ENCODE assay signal across 1 cellular context in genomic region chr14:93309430-93309966, GRCh38.
TF ChIP-seq lines count a peak whose summit lies in the region.

No MANE protein-coding gene starts in this region.

TF ChIP-seq in WTC11, 78 proteins besides CTCF, POLR2A, EP300 and RAD21 (continued from another document):
- TF ChIP-seq ZNF532 (CRISPR knock-in tag; IDR thresholded peaks at IDR 0.05; ENCODE audit: borderline replicate concordance) (no peak), GRHL2 (CRISPR knock-in tag; IDR thresholded peaks at IDR 0.05; ENCODE audit: insufficient replicate concordance, severe bottlenecking) (no peak), GABPB1 (CRISPR knock-in tag; IDR thresholded peaks at IDR 0.05) (no peak), FOXP4 (CRISPR knock-in tag; IDR thresholded peaks at IDR 0.05) (no peak), RORB (CRISPR knock-in tag; IDR thresholded peaks at IDR 0.05) (no peak), TEAD1 (CRISPR knock-in tag; IDR thresholded peaks at IDR 0.05) (no peak)
- TF ChIP-seq, protein P1, sequence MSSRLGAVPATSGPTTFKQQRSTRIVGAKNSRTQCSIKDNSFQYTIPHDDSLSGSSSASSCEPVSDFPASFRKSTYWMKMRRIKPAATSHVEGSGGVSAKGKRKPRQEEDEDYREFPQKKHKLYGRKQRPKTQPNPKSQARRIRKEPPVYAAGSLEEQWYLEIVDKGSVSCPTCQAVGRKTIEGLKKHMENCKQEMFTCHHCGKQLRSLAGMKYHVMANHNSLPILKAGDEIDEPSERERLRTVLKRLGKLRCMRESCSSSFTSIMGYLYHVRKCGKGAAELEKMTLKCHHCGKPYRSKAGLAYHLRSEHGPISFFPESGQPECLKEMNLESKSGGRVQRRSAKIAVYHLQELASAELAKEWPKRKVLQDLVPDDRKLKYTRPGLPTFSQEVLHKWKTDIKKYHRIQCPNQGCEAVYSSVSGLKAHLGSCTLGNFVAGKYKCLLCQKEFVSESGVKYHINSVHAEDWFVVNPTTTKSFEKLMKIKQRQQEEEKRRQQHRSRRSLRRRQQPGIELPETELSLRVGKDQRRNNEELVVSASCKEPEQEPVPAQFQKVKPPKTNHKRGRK (CRISPR knock-in tag; IDR thresholded peaks at IDR 0.05; ENCODE audit: borderline replicate concordance): no peak
- TF ChIP-seq, protein P2, sequence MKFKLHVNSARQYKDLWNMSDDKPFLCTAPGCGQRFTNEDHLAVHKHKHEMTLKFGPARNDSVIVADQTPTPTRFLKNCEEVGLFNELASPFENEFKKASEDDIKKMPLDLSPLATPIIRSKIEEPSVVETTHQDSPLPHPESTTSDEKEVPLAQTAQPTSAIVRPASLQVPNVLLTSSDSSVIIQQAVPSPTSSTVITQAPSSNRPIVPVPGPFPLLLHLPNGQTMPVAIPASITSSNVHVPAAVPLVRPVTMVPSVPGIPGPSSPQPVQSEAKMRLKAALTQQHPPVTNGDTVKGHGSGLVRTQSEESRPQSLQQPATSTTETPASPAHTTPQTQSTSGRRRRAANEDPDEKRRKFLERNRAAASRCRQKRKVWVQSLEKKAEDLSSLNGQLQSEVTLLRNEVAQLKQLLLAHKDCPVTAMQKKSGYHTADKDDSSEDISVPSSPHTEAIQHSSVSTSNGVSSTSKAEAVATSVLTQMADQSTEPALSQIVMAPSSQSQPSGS (CRISPR knock-in tag; IDR thresholded peaks at IDR 0.05; ENCODE audit: borderline replicate concordance, low read depth): no peak
